In genomic region chr6:6803180-6803978, GRCh38 we compare ENCODE assay signal across 1 cellular context.
TF ChIP-seq lines count a peak whose summit lies in the region.

No MANE protein-coding gene starts in this region.

TF ChIP-seq in GM12878, 131 proteins besides CTCF, POLR2A, EP300 and RAD21 (continued from another document):
- TF ChIP-seq ZNF24 (IDR thresholded peaks at IDR 0.05) (no peak), RELA (IDR thresholded peaks at IDR 0.05; ENCODE audit: borderline replicate concordance, partially characterized antibody) (no peak), E2F4 (IDR thresholded peaks at IDR 0.05; ENCODE audit: low read depth, low read length) (no peak), RUNX3 (IDR thresholded peaks at IDR 0.05; ENCODE audit: low read length) (0 out of 2 replicates have a peak, but pooled peaks have one; percentile 20), NKRF (conservative IDR thresholded peaks at IDR 0.05) (no peak), ZSCAN29 (IDR thresholded peaks at IDR 0.05) (no peak), WRNIP1 (IDR thresholded peaks at IDR 0.05; ENCODE audit: borderline replicate concordance, low read depth, low read length) (no peak), ZNF592 (IDR thresholded peaks at IDR 0.05) (no peak), STAT3 (IDR thresholded peaks at IDR 0.05; ENCODE audit: low read depth, low read length) (no peak), IKZF1 (conservative IDR thresholded peaks at IDR 0.05) (peak; percentile 63), PAX8 (IDR thresholded peaks at IDR 0.05) (no peak), SREBF2 (IDR thresholded peaks at IDR 0.05; ENCODE audit: low read length) (no peak), BCL3 (IDR thresholded peaks at IDR 0.05; ENCODE audit: borderline replicate concordance, insufficient read depth, low read depth, low read length, poor library complexity, severe bottlenecking) (no peak), ASH2L (IDR thresholded peaks at IDR 0.05; ENCODE audit: borderline replicate concordance, low read depth) (no peak), CREM (IDR thresholded peaks at IDR 0.05; ENCODE audit: low read depth) (no peak), BACH1 (IDR thresholded peaks at IDR 0.05; ENCODE audit: borderline replicate concordance) (no peak), ELK1 (IDR thresholded peaks at IDR 0.05; ENCODE audit: low read depth, low read length) (no peak), RFX5 (IDR thresholded peaks at IDR 0.05; ENCODE audit: low read depth, low read length) (no peak), GATAD2B (conservative IDR thresholded peaks at IDR 0.05; ENCODE audit: low read depth) (0 out of 2 replicates have a peak, but pooled peaks have one; percentile 29), JUND (IDR thresholded peaks at IDR 0.05; ENCODE audit: low read depth, low read length) (no peak), CBFB (IDR thresholded peaks at IDR 0.05; ENCODE audit: low read depth) (no peak), EZH2 (IDR thresholded peaks at IDR 0.05; ENCODE audit: borderline replicate concordance, control insufficient read depth, low read depth, low read length) (no peak), SIX5 (IDR thresholded peaks at IDR 0.05; ENCODE audit: low read depth, low read length, severe bottlenecking) (no peak), FOXM1 (IDR thresholded peaks at IDR 0.05; ENCODE audit: low read depth, low read length) (no peak), NBN (IDR thresholded peaks at IDR 0.05) (0 out of 2 replicates have a peak, but pooled peaks have one; percentile 34), KAT2A (conservative IDR thresholded peaks at IDR 0.05; ENCODE audit: control insufficient read depth, low read depth, low read length) (no peak), KDM1A (IDR thresholded peaks at IDR 0.05; ENCODE audit: borderline replicate concordance) (no peak), SP1 (IDR thresholded peaks at IDR 0.05; ENCODE audit: low read depth, low read length) (peak; percentile 19), ZBED1 (IDR thresholded peaks at IDR 0.05; ENCODE audit: borderline replicate concordance) (no peak), ZNF217 (IDR thresholded peaks at IDR 0.05) (no peak), ATF3 (IDR thresholded peaks at IDR 0.05; ENCODE audit: borderline replicate concordance, extremely low read depth, low read depth, low read length) (no peak)
- TF ChIP-seq, protein P1, sequence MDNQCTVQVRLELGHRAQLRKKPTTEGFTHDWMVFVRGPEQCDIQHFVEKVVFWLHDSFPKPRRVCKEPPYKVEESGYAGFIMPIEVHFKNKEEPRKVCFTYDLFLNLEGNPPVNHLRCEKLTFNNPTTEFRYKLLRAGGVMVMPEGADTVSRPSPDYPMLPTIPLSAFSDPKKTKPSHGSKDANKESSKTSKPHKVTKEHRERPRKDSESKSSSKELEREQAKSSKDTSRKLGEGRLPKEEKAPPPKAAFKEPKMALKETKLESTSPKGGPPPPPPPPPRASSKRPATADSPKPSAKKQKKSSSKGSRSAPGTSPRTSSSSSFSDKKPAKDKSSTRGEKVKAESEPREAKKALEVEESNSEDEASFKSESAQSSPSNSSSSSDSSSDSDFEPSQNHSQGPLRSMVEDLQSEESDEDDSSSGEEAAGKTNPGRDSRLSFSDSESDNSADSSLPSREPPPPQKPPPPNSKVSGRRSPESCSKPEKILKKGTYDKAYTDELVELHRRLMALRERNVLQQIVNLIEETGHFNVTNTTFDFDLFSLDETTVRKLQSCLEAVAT (IDR thresholded peaks at IDR 0.05), result no peak
- TF ChIP-seq, protein P2, sequence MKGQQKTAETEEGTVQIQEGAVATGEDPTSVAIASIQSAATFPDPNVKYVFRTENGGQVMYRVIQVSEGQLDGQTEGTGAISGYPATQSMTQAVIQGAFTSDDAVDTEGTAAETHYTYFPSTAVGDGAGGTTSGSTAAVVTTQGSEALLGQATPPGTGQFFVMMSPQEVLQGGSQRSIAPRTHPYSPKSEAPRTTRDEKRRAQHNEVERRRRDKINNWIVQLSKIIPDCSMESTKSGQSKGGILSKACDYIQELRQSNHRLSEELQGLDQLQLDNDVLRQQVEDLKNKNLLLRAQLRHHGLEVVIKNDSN (IDR thresholded peaks at IDR 0.05; ENCODE audit: borderline replicate concordance, extremely low read length, insufficient read depth, low read depth, low read length), result no peak
